ENCODE assay signal across 8 cellular contexts in the genomic region with DNA sequence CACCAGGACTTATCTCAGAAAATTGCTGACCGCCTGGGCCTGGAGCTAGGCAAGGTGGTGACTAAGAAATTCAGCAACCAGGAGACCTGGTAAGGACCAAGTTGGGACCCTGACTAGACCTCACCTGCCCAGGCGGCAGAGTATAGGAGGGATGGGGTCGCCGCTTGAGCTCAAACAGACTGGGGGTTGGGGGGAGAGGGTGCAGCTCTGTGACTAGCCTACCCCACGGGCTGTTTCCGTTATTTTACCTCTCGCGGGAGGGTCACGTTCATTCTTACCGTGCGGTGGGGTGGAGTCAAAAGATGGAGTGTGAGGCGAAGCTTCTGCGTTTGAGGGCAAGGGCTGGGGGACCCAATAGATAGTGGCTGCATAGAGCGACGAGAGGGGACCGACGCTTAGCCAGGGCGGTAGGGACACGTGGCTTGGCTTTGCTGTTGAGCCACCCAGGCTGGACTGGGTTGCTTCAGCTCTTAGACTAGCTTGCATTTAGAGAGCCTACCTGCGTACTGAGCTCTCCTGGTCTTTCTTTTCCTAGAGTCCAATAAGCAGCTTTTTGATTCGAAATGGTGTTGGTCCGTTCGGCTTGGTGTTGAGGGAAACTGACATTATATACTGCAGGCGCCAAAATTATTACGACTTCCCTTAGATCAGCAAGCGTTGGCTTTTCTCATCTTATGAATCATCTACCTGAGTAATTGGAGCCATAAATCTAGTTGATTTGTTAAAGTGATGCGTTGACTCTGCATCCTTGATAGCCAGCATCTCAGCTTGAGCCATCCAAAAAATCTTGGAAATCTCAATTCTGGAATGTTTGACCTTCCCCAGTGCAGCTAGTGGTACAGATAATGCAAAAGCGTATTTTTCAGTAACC. TPM values are rescaled to one million over a fixed set of nuclear protein-coding genes. Genes with fewer than 3 reads are reported as not detected.
A peak's percentile ranks its signal among the peaks of the same experiment; 100 is the strongest.
DNase-seq lines count a peak whose midpoint lies in the region; ATAC-seq and TF ChIP-seq lines count a peak whose summit lies in the region.

No MANE protein-coding gene starts in this region.

- peaks cover 0 to 3% of the 10 kb centered on the region in 2 donors for H3K9me3 ChIP-seq in lung (ENCODE audit: control insufficient read depth in 2 of 2, insufficient read depth in 1 of 2, low read length in 1 of 2)

- no peaks in the 10 kb centered on the region for H3K4me1 ChIP-seq in lung (ENCODE audit: control insufficient read depth in 2 of 2, insufficient read depth in 2 of 2, low read length in 2 of 2)

- 0 to 27% methylated on average over 11 to 28 of the region's 28 CpGs for WGBS in lung, 2 donors

- H3K4me3 ChIP-seq in lung: peak overlapping the region; percentile 57

- no peaks in the 10 kb centered on the region for H3K27me3 ChIP-seq in lung (ENCODE audit: control insufficient read depth, insufficient read depth)

- TF ChIP-seq CTCF in lung (IDR thresholded peaks at IDR 0.05; ENCODE audit: control extremely low read depth, extremely low read depth): no peak

- peak overlapping the region; percentile 62 to 79 for H3K27ac ChIP-seq in lung (ENCODE audit: low read depth in 1 of 2, low read length in 1 of 2)

- H3K36me3 ChIP-seq in lung (ENCODE audit: control insufficient read depth in 2 of 2, insufficient read depth in 2 of 2, low read length in 2 of 2): no peaks in the 10 kb centered on the region

- ATAC-seq in HG02588 (IDR thresholded peaks at IDR 0.05; ENCODE audit: unreplicated experiment): peak; percentile 24
- peak; percentile 59 for ATAC-seq in lung (ENCODE audit: insufficient read depth, low FRiP score)

- peak; percentile 75 for DNase-seq in DMS 273 (lab: John Stamatoyannopoulos, UW; ENCODE audit: unreplicated experiment)
- DNase-seq in DMS 273 treated with DMSO at 0.1 percent for 48 hours (lab: John Stamatoyannopoulos, UW): no peak
- peak; percentile 36 for DNase-seq in NCI-H1436 (lab: John Stamatoyannopoulos, UW)
- DNase-seq in activated CD4-positive, CD25-positive, alpha-beta regulatory T cell treated with anti-CD3 and anti-CD28 coated beads, Interleukin-2, amount 50 U/mL, for 16 hours (ENCODE audit: low read depth, low spot score): peak; percentile 12
- peak; percentile 47 for DNase-seq in dermis blood vessel endothelial cell
- peak; percentile 32 for DNase-seq in lung (ENCODE audit: low spot score)
- DNase-seq in stimulated activated CD4-positive, alpha-beta T cell treated with anti-CD3 and anti-CD28 coated beads, TNF-alpha, amount 100 ng/mL, for 4 hours (ENCODE audit: low read depth in 3 of 3): peak in 2 of 3 experiments; percentile 11 to 18

RNA-seq across cellular contexts. Expression of gene PRPS1, which starts 0.6 kb away (rescaled TPM):
- total RNA-seq in dermis blood vessel endothelial cell (25.7 and 39.5 TPM in 2 replicates), lung (10 to 100 TPM; 31.6 to 42.0 TPM)
- polyA plus RNA-seq in lung: 10 to 100 TPM; 11.7 to 34.4 TPM
